ENCODE assay signal across 8 cellular contexts in genomic region chr11:33040127-33040861, GRCh38. TPM values are rescaled to one million over a fixed set of nuclear protein-coding genes. Genes with fewer than 3 reads are reported as not detected.
A peak's percentile ranks its signal among the peaks of the same experiment; 100 is the strongest.
DNase-seq lines count a peak whose midpoint lies in the region; ATAC-seq and TF ChIP-seq lines count a peak whose summit lies in the region.

No MANE protein-coding gene starts in this region.

- peaks cover 7% of the 10 kb centered on the region for H3K36me3 Mint-ChIP-seq in activated CD4-positive, alpha-beta T cell treated with anti-CD3 and anti-CD28 coated beads, Interleukin-2, amount 10 ng/mL, durations not matched to agents 7 days and 5 days (ENCODE audit: low read depth)
- no peaks in the 10 kb centered on the region for H3K36me3 Mint-ChIP-seq in natural killer cell treated with Interleukin-12 subunit alpha and Interleukin-12 subunit beta and Interleukin-15 and Interleukin-18, amount 100 ng/mL, for 72 hours

- DNase-seq in NAMALWA (ENCODE audit: low spot score) (peak; percentile 66), epithelial cell of proximal tubule (ENCODE audit: low read depth) (no peak), posterior vena cava (ENCODE audit: low spot score) (no peak)
- DNase-seq in activated CD4-positive, alpha-beta T cell treated with anti-CD3 and anti-CD28 coated beads, Interleukin-2, amount 10 ng/mL, durations not matched to agents 7 days and 5 days = peak; percentile 40
- no peak for DNase-seq in natural killer cell treated with Interleukin-12 subunit alpha and Interleukin-12 subunit beta and Interleukin-15 and Interleukin-18, amount 100 ng/mL, for 72 hours (ENCODE audit: low spot score)

- ATAC-seq in GM21825 (IDR thresholded peaks at IDR 0.05; ENCODE audit: unreplicated experiment) (peak; percentile 29), HG03565 (IDR thresholded peaks at IDR 0.05; ENCODE audit: unreplicated experiment) (no peak)
- ATAC-seq in natural killer cell treated with Interleukin-12 subunit alpha and Interleukin-12 subunit beta and Interleukin-15 and Interleukin-18, amount 100 ng/mL, for 72 hours = peak; percentile 31 to 52

- CTCF ChIA-PET in activated CD4-positive, alpha-beta T cell treated with anti-CD3 and anti-CD28 coated beads, Interleukin-2, amount 10 ng/mL, durations not matched to agents 7 days and 5 days (lab: Charles Lee) = interaction anchor here (0.7 to 1.7 kb wide), 5 partner anchors 8 to 25 kb away, joined by 3 to 6 read pairs (median 5); partner anchors contain the start of gene DEPDC7

- H3K4me3 Mint-ChIP-seq in activated CD4-positive, alpha-beta T cell treated with anti-CD3 and anti-CD28 coated beads, Interleukin-2, amount 10 ng/mL, durations not matched to agents 7 days and 5 days = peak overlapping the region; percentile 93
- peak overlapping the region; percentile 70 for H3K4me3 Mint-ChIP-seq in natural killer cell treated with Interleukin-12 subunit alpha and Interleukin-12 subunit beta and Interleukin-15 and Interleukin-18, amount 100 ng/mL, for 72 hours

- TF ChIP-seq CTCF in epithelial cell of proximal tubule (conservative IDR thresholded peaks at IDR 0.05; ENCODE audit: low read depth, low read length) = no peak

- no peaks in the 10 kb centered on the region for H3K9me3 Mint-ChIP-seq in activated CD4-positive, alpha-beta T cell treated with anti-CD3 and anti-CD28 coated beads, Interleukin-2, amount 10 ng/mL, durations not matched to agents 7 days and 5 days
- H3K9me3 Mint-ChIP-seq in natural killer cell treated with Interleukin-12 subunit alpha and Interleukin-12 subunit beta and Interleukin-15 and Interleukin-18, amount 100 ng/mL, for 72 hours = no peaks in the 10 kb centered on the region

- H3K27ac Mint-ChIP-seq in activated CD4-positive, alpha-beta T cell treated with anti-CD3 and anti-CD28 coated beads, Interleukin-2, amount 10 ng/mL, durations not matched to agents 7 days and 5 days = peak overlapping the region; percentile 92
- peak overlapping the region; percentile 74 to 91 for H3K27ac Mint-ChIP-seq in natural killer cell treated with Interleukin-12 subunit alpha and Interleukin-12 subunit beta and Interleukin-15 and Interleukin-18, amount 100 ng/mL, for 72 hours

- POLR2A ChIA-PET in activated CD4-positive, alpha-beta T cell treated with anti-CD3 and anti-CD28 coated beads, Interleukin-2, amount 10 ng/mL, durations not matched to agents 7 days and 5 days (lab: Charles Lee) = no interaction called here

- intact Hi-C loops in posterior vena cava (cut with DNase I) = no loop called here

- peak overlapping the region; percentile 81 for H3K4me3 ChIP-seq in GM08714 (ENCODE audit: low read length)
- peak overlapping the region; percentile 62 for H3K4me3 ChIP-seq in epithelial cell of proximal tubule (ENCODE audit: low read depth, low read length)

- peaks cover 25% of the 10 kb centered on the region for H3K4me1 Mint-ChIP-seq in activated CD4-positive, alpha-beta T cell treated with anti-CD3 and anti-CD28 coated beads, Interleukin-2, amount 10 ng/mL, durations not matched to agents 7 days and 5 days
- peaks cover 16 to 17% of the 10 kb centered on the region in 2 donors for H3K4me1 Mint-ChIP-seq in natural killer cell treated with Interleukin-12 subunit alpha and Interleukin-12 subunit beta and Interleukin-15 and Interleukin-18, amount 100 ng/mL, for 72 hours (ENCODE audit: low read depth in 2 of 2)

- peaks cover 6% of the 10 kb centered on the region for H3K27me3 Mint-ChIP-seq in activated CD4-positive, alpha-beta T cell treated with anti-CD3 and anti-CD28 coated beads, Interleukin-2, amount 10 ng/mL, durations not matched to agents 7 days and 5 days
- H3K27me3 Mint-ChIP-seq in natural killer cell treated with Interleukin-12 subunit alpha and Interleukin-12 subunit beta and Interleukin-15 and Interleukin-18, amount 100 ng/mL, for 72 hours = peaks cover 2% of the 10 kb centered on the region in 2 donors

RNA-seq across cellular contexts. Expression of gene TCP11L1, which starts 0.9 kb away (rescaled TPM):
- 10 to 100 TPM; 13.8 to 14.7 TPM for total RNA-seq in activated CD4-positive, alpha-beta T cell treated with anti-CD3 and anti-CD28 coated beads, Interleukin-2, amount 10 ng/mL, durations not matched to agents 7 days and 5 days
- total RNA-seq in epithelial cell of proximal tubule (9.8 and 15.2 TPM in 2 replicates), posterior vena cava (10 to 100 TPM; 25.4 to 28.3 TPM)
- total RNA-seq in natural killer cell treated with Interleukin-12 subunit alpha and Interleukin-12 subunit beta and Interleukin-15 and Interleukin-18, amount 100 ng/mL, for 72 hours = 10 to 100 TPM; 23.0 to 31.7 TPM

RNA-seq across cellular contexts. Expression of gene DEPDC7, which starts 24.6 kb away (rescaled TPM):
- total RNA-seq in activated CD4-positive, alpha-beta T cell treated with anti-CD3 and anti-CD28 coated beads, Interleukin-2, amount 10 ng/mL, durations not matched to agents 7 days and 5 days = 1 to 10 TPM; 1.6 TPM
- 2.2 and 2.5 TPM in 2 replicates for total RNA-seq in epithelial cell of proximal tubule
- 1 to 10 TPM; 1.1 to 3.4 TPM for total RNA-seq in natural killer cell treated with Interleukin-12 subunit alpha and Interleukin-12 subunit beta and Interleukin-15 and Interleukin-18, amount 100 ng/mL, for 72 hours
- 1 to 10 TPM; 1.4 TPM for total RNA-seq in posterior vena cava

Comparison
In these comparisons a context has a peak if more than half of its experiments do, and no peak if none do; other contexts are left out.
1. DNase-seq: peak in NAMALWA (single experiment) and activated CD4-positive, alpha-beta T cell treated with anti-CD3 and anti-CD28 coated beads, Interleukin-2, amount 10 ng/mL, durations not matched to agents 7 days and 5 days (single experiment); none in epithelial cell of proximal tubule (single experiment), natural killer cell treated with Interleukin-12 subunit alpha and Interleukin-12 subunit beta and Interleukin-15 and Interleukin-18, amount 100 ng/mL, for 72 hours (single experiment) and posterior vena cava (single experiment).